Comparison of ENCODE assay signal across 8 cellular contexts in the genomic region with DNA sequence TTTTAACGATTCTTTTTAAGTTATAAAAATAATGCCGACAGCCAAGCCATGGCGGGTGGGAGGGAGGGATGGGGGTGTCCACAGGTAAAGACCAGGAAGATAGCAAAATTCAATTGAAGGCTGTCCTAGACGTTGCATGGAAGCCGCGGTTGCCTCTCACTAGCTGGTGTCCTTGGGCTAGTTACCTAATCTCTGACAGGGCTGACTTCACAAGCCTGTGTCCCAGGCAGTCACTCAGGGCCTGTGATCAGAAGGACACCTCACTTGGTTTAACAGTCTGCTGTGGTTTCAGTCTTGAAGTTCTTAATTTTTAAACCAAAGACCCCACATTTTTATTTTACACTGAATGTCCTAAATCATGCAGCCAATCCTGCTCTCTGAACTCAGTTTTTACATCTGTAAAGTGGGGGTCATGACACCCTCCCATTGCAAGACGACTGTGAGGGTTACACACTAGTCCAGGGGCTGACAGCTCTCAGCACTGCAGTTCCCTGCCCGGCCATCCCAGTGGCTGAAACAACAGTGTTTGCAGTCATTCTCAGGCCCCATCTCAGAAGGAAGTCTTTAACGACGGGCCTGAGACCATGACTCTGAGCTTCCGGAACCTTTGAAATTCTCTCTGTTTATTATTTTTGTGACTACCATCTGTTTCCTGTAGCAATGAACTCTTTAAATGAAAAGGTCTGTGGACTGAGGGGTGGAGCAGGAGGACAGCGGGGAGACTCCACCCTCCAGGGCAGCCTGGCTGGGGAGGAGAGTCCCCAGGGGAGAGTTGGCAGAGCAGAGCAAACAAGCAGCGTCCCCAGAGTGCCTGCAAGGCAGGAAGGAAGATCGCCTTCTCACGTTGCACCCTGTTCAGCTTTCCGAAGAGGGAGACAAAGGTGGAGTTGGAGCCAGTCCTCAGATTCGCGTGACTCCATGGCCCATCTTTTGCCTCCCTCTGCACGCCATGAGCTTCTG.
DNase-seq lines count a peak whose midpoint lies in the region; ATAC-seq and TF ChIP-seq lines count a peak whose summit lies in the region.

No MANE protein-coding gene starts in this region.

- peak overlapping the region; percentile 81 to 97 (median 93) for H3K27ac Mint-ChIP-seq in naive B cell

- no peaks in the 10 kb centered on the region for H3K9me3 Mint-ChIP-seq in naive B cell

- intact Hi-C loops in OCI-LY7 (cut with micrococcal nuclease; ENCODE audit: unreplicated experiment) = loop anchor here (1.0 to 5.0 kb wide), 3 partner anchors 132 to 146 kb away; no protein-coding TSS in a partner anchor

- peak; percentile 72 for DNase-seq in GM04503 (ENCODE audit: low read depth)
- DNase-seq in OCI-LY7 (ENCODE audit: low spot score) = peak; percentile 79
- DNase-seq in choroid plexus epithelial cell (ENCODE audit: low read depth) = peak; percentile 67
- peak; percentile 89 for DNase-seq in naive B cell
- no peak for DNase-seq in NCI-H446 treated with DMSO at 0.1 percent for 48 hours (lab: John Stamatoyannopoulos, UW)
- no peak for DNase-seq in D341Med (ENCODE audit: low spot score)

- TF ChIP-seq CTCF in OCI-LY7 (conservative IDR thresholded peaks at IDR 0.05; ENCODE audit: low read length) (no peak), choroid plexus epithelial cell (conservative IDR thresholded peaks at IDR 0.05; ENCODE audit: low read depth, low read length) (peak; percentile 13)

- no peaks in the 10 kb centered on the region for H3K9me2 ChIP-seq in OCI-LY7 (ENCODE audit: insufficient read depth, low read length)

- POLR2A ChIA-PET in OCI-LY7 (lab: Charles Lee) = interaction anchor here (0.6 to 1.3 kb wide), 7 partner anchors 13 to 1725 kb away, joined by 3 to 4 read pairs (median 3); no protein-coding TSS in a partner anchor

- H3K27ac ChIP-seq in OCI-LY7 (ENCODE audit: low read depth, low read length, poor library complexity, severe bottlenecking) = peak overlapping the region; percentile 73

- CTCF ChIA-PET in OCI-LY7 (lab: Charles Lee; ENCODE audit: unreplicated experiment) = interaction anchor here (0.7 kb wide), 1 partner anchor 21 kb away, joined by 4 read pairs; no protein-coding TSS in a partner anchor

- H4K20me1 ChIP-seq in OCI-LY7 (ENCODE audit: insufficient read depth, low read length) = no peaks in the 10 kb centered on the region

- peak; percentile 92 for ATAC-seq in GM19455 (IDR thresholded peaks at IDR 0.05; ENCODE audit: unreplicated experiment)
- ATAC-seq in HG03442 (IDR thresholded peaks at IDR 0.05; ENCODE audit: unreplicated experiment) = peak; percentile 89
- peak; percentile 91 to 92 for ATAC-seq in naive B cell (ENCODE audit: low read depth in 2 of 2)

- H3K4me3 ChIP-seq in OCI-LY7 (ENCODE audit: low read depth, low read length, poor library complexity, severe bottlenecking) (peak overlapping the region; percentile 28), choroid plexus epithelial cell (ENCODE audit: low read depth, low read length) (peak overlapping the region; percentile 15)

- H3K9me3 ChIP-seq in OCI-LY7 (ENCODE audit: low read length) = no peaks in the 10 kb centered on the region

- no peaks in the 10 kb centered on the region for H3K36me3 ChIP-seq in OCI-LY7 (ENCODE audit: insufficient read depth, low read length)

- peaks cover 0 to 7% of the 10 kb centered on the region in 2 donors for H3K36me3 Mint-ChIP-seq in naive B cell

- no peaks in the 10 kb centered on the region for H3K27me3 Mint-ChIP-seq in naive B cell

- no peaks in the 10 kb centered on the region for H3K79me2 ChIP-seq in OCI-LY7 (ENCODE audit: insufficient read depth, low read depth, low read length)

- H3K4me2 ChIP-seq in OCI-LY7 (ENCODE audit: low read length) = peak overlapping the region; percentile 60

- peak overlapping the region; percentile 44 to 94 (median 86) for H3K4me3 Mint-ChIP-seq in naive B cell

- no TSS peak for BruUV-seq in OCI-LY7 (replicated peaks; lab: Mats Ljungman, UMichigan)

- peak overlapping the region; percentile 68 for H2AFZ ChIP-seq in OCI-LY7 (ENCODE audit: low read length)

- peaks cover 26% of the 10 kb centered on the region for H3K4me1 ChIP-seq in OCI-LY7 (ENCODE audit: insufficient read depth, low read length, poor library complexity, severe bottlenecking)

- peaks cover 45 to 79% (median 77%) of the 10 kb centered on the region in 3 donors for H3K4me1 Mint-ChIP-seq in naive B cell

Comparison
In these comparisons a context has a peak if more than half of its experiments do, and no peak if none do; other contexts are left out.
1. DNase-seq: peak in GM04503 (single experiment), OCI-LY7 (single experiment), choroid plexus epithelial cell (single experiment) and naive B cell (single experiment); none in NCI-H446 treated with DMSO at 0.1 percent for 48 hours (single experiment) and D341Med (single experiment).
2. Peak in every context shown above with its lines, with median percentiles within 50 percentile points of each other: ATAC-seq.